Comparison of ENCODE assay signal across 40 cellular contexts in the genomic region with DNA sequence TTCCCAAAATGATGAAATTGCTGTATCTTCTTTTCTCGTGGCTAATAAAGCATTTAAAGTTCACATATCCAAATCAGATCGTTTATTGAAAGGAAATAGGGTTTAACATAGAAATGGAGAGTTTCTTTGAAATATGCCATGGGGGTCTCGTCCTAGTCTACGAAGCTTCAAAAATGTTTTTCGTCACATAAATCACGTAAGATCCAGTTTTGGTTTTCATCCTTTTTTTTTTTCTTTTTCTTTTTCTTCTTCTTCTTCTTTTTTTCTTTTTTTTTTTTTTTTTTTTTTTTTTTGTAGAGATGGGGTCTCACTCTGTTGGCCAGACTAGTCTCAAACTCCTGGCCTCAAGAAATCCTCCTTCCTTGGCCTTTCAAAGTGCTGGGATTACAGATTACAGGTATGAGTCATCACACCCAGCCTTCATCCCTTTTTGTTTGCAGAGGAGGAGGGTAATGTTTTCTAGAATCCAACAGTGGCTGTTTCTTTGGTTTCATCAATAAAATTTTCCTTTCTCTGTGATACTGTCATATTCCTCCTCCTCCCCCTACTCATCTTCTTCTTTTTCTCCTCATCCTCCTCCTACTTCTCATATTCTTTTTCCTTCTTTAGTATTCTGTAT.
"Had no signal": no experiment of that assay in that cellular context is flagged by ENCODE, and none has a peak within 500 bp of the region (broad histone marks: within the 10 kb centered on the region; RNA-seq: fewer than 3 reads in every experiment).

No MANE protein-coding gene starts in this region.

- H3K9me3 Mint-ChIP-seq: activated CD4-positive, alpha-beta memory T cell treated with anti-CD3 and anti-CD28 coated beads, Interleukin-2, amount 10 ng/mL, durations not matched to agents 7 days and 5 days; activated naive CD8-positive, alpha-beta T cell treated with anti-CD3 and anti-CD28 coated beads for 36 hours; activated T-cell treated with anti-CD3 and anti-CD28 coated beads, Interleukin-2, amount 50 U/mL, for 72 hours; activated T-helper 17 cell treated with anti-CD3 and anti-CD28 coated beads, Interleukin-2, amount 50 U/mL, for 72 hours; T-cell had no signal

- ATAC-seq: activated CD8-positive, alpha-beta memory T cell treated with anti-CD3 and anti-CD28 coated beads, Interleukin-2, amount 10 ng/mL, durations not matched to agents 7 days and 5 days; activated T-cell treated with anti-CD3 and anti-CD28 coated beads, Interleukin-2, amount 50 U/mL, for 72 hours; activated T-helper 17 cell treated with anti-CD3 and anti-CD28 coated beads, Interleukin-2, amount 50 U/mL, for 72 hours; PC-3; T-cell had no signal

- H3K4me3 Mint-ChIP-seq: activated CD4-positive, alpha-beta memory T cell treated with anti-CD3 and anti-CD28 coated beads, Interleukin-2, amount 10 ng/mL, durations not matched to agents 7 days and 5 days; activated CD8-positive, alpha-beta memory T cell treated with anti-CD3 and anti-CD28 coated beads, Interleukin-2, amount 10 ng/mL, durations not matched to agents 7 days and 5 days; activated naive CD8-positive, alpha-beta T cell treated with anti-CD3 and anti-CD28 coated beads for 36 hours; activated T-cell treated with anti-CD3 and anti-CD28 coated beads, Interleukin-2, amount 50 U/mL, for 72 hours; activated T-helper 17 cell treated with anti-CD3 and anti-CD28 coated beads, Interleukin-2, amount 50 U/mL, for 72 hours; T-cell had no signal

- H3K4me2 ChIP-seq: KMS-11, SK-N-SH had no signal

- H3K4me3 ChIP-seq: Peyer's patch, SJSA1 had no signal

- H3K4me1 ChIP-seq: Peyer's patch, SJSA1 had no signal

- H3K27ac ChIP-seq: brain microvascular endothelial cell, KMS-11, Peyer's patch, SJSA1, WERI-Rb-1 had no signal

- H3K9ac ChIP-seq: KMS-11, SK-N-SH had no signal

- H3K27me3 Mint-ChIP-seq: activated T-helper 17 cell treated with anti-CD3 and anti-CD28 coated beads, Interleukin-2, amount 50 U/mL, for 72 hours; T-cell had no signal

- H3K4me1 Mint-ChIP-seq: activated CD4-positive, alpha-beta memory T cell treated with anti-CD3 and anti-CD28 coated beads, Interleukin-2, amount 10 ng/mL, durations not matched to agents 7 days and 5 days; activated CD8-positive, alpha-beta memory T cell treated with anti-CD3 and anti-CD28 coated beads, Interleukin-2, amount 10 ng/mL, durations not matched to agents 7 days and 5 days; activated naive CD8-positive, alpha-beta T cell treated with anti-CD3 and anti-CD28 coated beads for 36 hours; activated T-helper 17 cell treated with anti-CD3 and anti-CD28 coated beads, Interleukin-2, amount 50 U/mL, for 72 hours; T-cell had no signal

- H3K9me3 ChIP-seq: Peyer's patch, SJSA1, SK-N-SH had no signal

- H3K36me3 Mint-ChIP-seq: activated CD8-positive, alpha-beta memory T cell treated with anti-CD3 and anti-CD28 coated beads, Interleukin-2, amount 10 ng/mL, durations not matched to agents 7 days and 5 days; activated naive CD8-positive, alpha-beta T cell treated with anti-CD3 and anti-CD28 coated beads for 36 hours; T-cell had no signal

- H3K27ac Mint-ChIP-seq: activated CD4-positive, alpha-beta memory T cell treated with anti-CD3 and anti-CD28 coated beads, Interleukin-2, amount 10 ng/mL, durations not matched to agents 7 days and 5 days; activated CD8-positive, alpha-beta memory T cell treated with anti-CD3 and anti-CD28 coated beads, Interleukin-2, amount 10 ng/mL, durations not matched to agents 7 days and 5 days; activated naive CD8-positive, alpha-beta T cell treated with anti-CD3 and anti-CD28 coated beads for 36 hours; activated T-cell treated with anti-CD3 and anti-CD28 coated beads, Interleukin-2, amount 50 U/mL, for 72 hours; activated T-helper 17 cell treated with anti-CD3 and anti-CD28 coated beads, Interleukin-2, amount 50 U/mL, for 72 hours; T-cell had no signal

- DNase-seq: activated CD4-positive, alpha-beta memory T cell treated with anti-CD3 and anti-CD28 coated beads, Interleukin-2, amount 10 ng/mL, durations not matched to agents 7 days and 5 days; activated CD4-positive, alpha-beta T cell treated with anti-CD3 and anti-CD28 coated beads for 1 hour; activated CD4-positive, alpha-beta T cell treated with anti-CD3 and anti-CD28 coated beads for 48 hours; activated CD4-positive, CD25-positive, alpha-beta regulatory T cell; activated CD8-positive, alpha-beta memory T cell treated with anti-CD3 and anti-CD28 coated beads for 24 hours; activated CD8-positive, alpha-beta memory T cell treated with anti-CD3 and anti-CD28 coated beads, Interleukin-2, amount 10 ng/mL, durations not matched to agents 7 days and 5 days; activated CD8-positive, alpha-beta memory T cell treated with anti-CD3 and anti-CD28 coated beads, Interleukin-2, amount 50 U/mL, for 48 hours; activated effector memory CD4-positive, alpha-beta T cell treated with anti-CD3 and anti-CD28 coated beads, Interleukin-2, amount 50 U/mL, for 16 hours; activated naive CD4-positive, alpha-beta T cell; activated naive CD4-positive, alpha-beta T cell treated with anti-CD3 and anti-CD28 coated beads, Interleukin-2, amount 50 U/mL, for 16 hours; activated naive CD8-positive, alpha-beta T cell treated with anti-CD3 and anti-CD28 coated beads for 36 hours; activated T-cell treated with anti-CD3 and anti-CD28 coated beads, Interleukin-2, amount 50 U/mL, for 1 hour; activated T-cell treated with anti-CD3 and anti-CD28 coated beads, Interleukin-2, amount 50 U/mL, for 72 hours; amniotic stem cell; aorta; brain microvascular endothelial cell; MM.1S; NCI-H1092 treated with DMSO at 0.1 percent for 48 hours; NCI-H1417; NCI-H146; NCI-H187; NCI-H2029 treated with DMSO at 0.1 percent for 48 hours; NCI-H2107; NCI-H2171; NCI-H510A; NCI-H526; NCI-H748 treated with DMSO at 0.1 percent for 48 hours; NK-92 treated with Interleukin-12 subunit alpha and Interleukin-12 subunit beta, amount 100 ng/mL, for 24 hours; PC-3; Peyer's patch; RPMI8226; SHP77 treated with DMSO at 0.1 percent for 48 hours; SK-N-SH; T-cell; T-helper 2 cell; T-helper 9 cell; WERI-Rb-1 had no signal

- H3K27me3 ChIP-seq: brain microvascular endothelial cell, Peyer's patch, SJSA1 had no signal

- H3K36me3 ChIP-seq: brain microvascular endothelial cell, Peyer's patch, SJSA1, WERI-Rb-1 had no signal
